Comparison of ENCODE assay signal across 9 cellular contexts in genomic region chr3:186930143-186930638, GRCh38. TPM values are rescaled to one million over a fixed set of nuclear protein-coding genes. Genes with fewer than 3 reads are reported as not detected.
DNase-seq lines count a peak whose midpoint lies in the region; ATAC-seq, FAIRE-seq and TF ChIP-seq lines count a peak whose summit lies in the region.
"Had no signal": no experiment of that assay in that cellular context is flagged by ENCODE, and none has a peak within 500 bp of the region (broad histone marks: within the 10 kb centered on the region; RNA-seq: fewer than 3 reads in every experiment).

TSS of gene ST6GAL1 (plus strand) at chr3:186930526. CDS start at chr3:187042704, 112,178 bp downstream.

- no peaks in the 10 kb centered on the region for H3K9me3 ChIP-seq in SK-N-MC (ENCODE audit: low read depth, low read length)
- H3K9me3 ChIP-seq in ovary: no peaks in the 10 kb centered on the region
- no peaks in the 10 kb centered on the region for H3K9me3 ChIP-seq in tibial nerve

- H3K27me3 ChIP-seq in ovary (no peaks in the 10 kb centered on the region), tibial nerve (no peaks in the 10 kb centered on the region)

- H3K4me1 ChIP-seq in ovary (ENCODE audit: insufficient read depth) (peaks cover 4% of the 10 kb centered on the region), tibial nerve (peaks cover 0 to 33% (median 11%) of the 10 kb centered on the region in 4 donors)

- DNase-seq in Ammon's horn (ENCODE audit: low spot score): peak; percentile 79
- DNase-seq in GM19239 (ENCODE audit: insufficient read length, low spot score): peak; percentile 52
- no peak for DNase-seq in SK-N-MC (ENCODE audit: low read depth, low spot score)
- peak; percentile 69 to 74 for DNase-seq in activated naive CD4-positive, alpha-beta T cell treated with anti-CD3 and anti-CD28 coated beads, Interleukin-2, amount 50 U/mL, for 72 hours (ENCODE audit: low spot score in 2 of 2)
- DNase-seq in Right ventricle myocardium inferior (ENCODE audit: missing footprints): peak; percentile 92
- peak; percentile 38 to 65 (median 58) for DNase-seq in ovary
- DNase-seq in tibial nerve (ENCODE audit: low spot score in 2 of 2): peak in 1 of 2 donors; percentile 35

- H3K4me3 ChIP-seq in SK-N-MC (peak within 1 kb of the TSS; percentile 95), ovary (peak within 1 kb of the TSS; percentile 50), tibial nerve (peak within 1 kb of the TSS; percentile 61 to 93 (median 80))

- intact Hi-C loops in Right ventricle myocardium inferior (cut with DNase I): loop anchor here (2.0 to 5.0 kb wide), 3 partner anchors 81 to 148 kb away; partner anchors contain the start of gene EIF4A2
- intact Hi-C loops in ovary (cut with DNase I): loop anchor here in 1 of 4 donors (5.0 kb wide), 1 partner anchor 47 kb away; no protein-coding TSS in a partner anchor

- no peak for TF ChIP-seq POLR2A in ovary (IDR thresholded peaks at IDR 0.05)
- TF ChIP-seq POLR2A in tibial nerve (IDR thresholded peaks at IDR 0.05): peak in 1 of 2 donors; percentile 45

- 1% methylated on average over 38 of the region's 38 CpGs for WGBS in ovary, 3 donors
- WGBS in tibial nerve, 2 donors: 1% methylated on average over 38 of the region's 38 CpGs

- FAIRE-seq in GM19239 (lab: Jason Lieb, UNC): peak; percentile 91
- FAIRE-seq: TTC549 had no signal

- no peaks in the 10 kb centered on the region for H3K9me3 Mint-ChIP-seq in activated naive CD4-positive, alpha-beta T cell treated with anti-CD3 and anti-CD28 coated beads, Interleukin-2, amount 50 U/mL, for 72 hours

- H3K9ac ChIP-seq in SK-N-MC (ENCODE audit: insufficient read length): peak within 1 kb of the TSS; percentile 87

- peak within 1 kb of the TSS; percentile 77 to 85 for H3K27ac Mint-ChIP-seq in activated naive CD4-positive, alpha-beta T cell treated with anti-CD3 and anti-CD28 coated beads, Interleukin-2, amount 50 U/mL, for 72 hours

- H3K27ac ChIP-seq in SK-N-MC (no peak within 1 kb of the TSS), ovary (peak within 1 kb of the TSS; percentile 30 to 53), tibial nerve (peak within 1 kb of the TSS; percentile 60 to 89 (median 86))

- TF ChIP-seq EP300 in ovary (IDR thresholded peaks at IDR 0.05) (no peak), tibial nerve (IDR thresholded peaks at IDR 0.05) (peak in 1 of 2 donors; percentile 53)

- peak in 1 of 3 donors; percentile 16 for TF ChIP-seq CTCF in ovary (IDR thresholded peaks at IDR 0.05)
- TF ChIP-seq CTCF in tibial nerve (IDR thresholded peaks at IDR 0.05): peak in 4 of 5 experiments; percentile 9 to 61 (median 48)

- H3K36me3 Mint-ChIP-seq in activated naive CD4-positive, alpha-beta T cell treated with anti-CD3 and anti-CD28 coated beads, Interleukin-2, amount 50 U/mL, for 72 hours: peaks cover 18 to 38% of the 10 kb centered on the region in 2 donors

- peak; percentile 59 for ATAC-seq in HG03442 (IDR thresholded peaks at IDR 0.05; ENCODE audit: unreplicated experiment)
- ATAC-seq in activated naive CD4-positive, alpha-beta T cell treated with anti-CD3 and anti-CD28 coated beads, Interleukin-2, amount 50 U/mL, for 72 hours: peak; percentile 49 to 73
- ATAC-seq in Right ventricle myocardium inferior: peak; percentile 79

- peaks cover 10% of the 10 kb centered on the region; the same call in 1 of the 2 replicates for H3K36me3 ChIP-seq in SK-N-MC (ENCODE audit: insufficient read depth, low read length)
- H3K36me3 ChIP-seq in ovary: no peaks in the 10 kb centered on the region
- peaks cover 0 to 5% (median 0%) of the 10 kb centered on the region in 3 donors for H3K36me3 ChIP-seq in tibial nerve

RNA-seq across cellular contexts. Expression of gene ST6GAL1, which starts in this region (rescaled TPM):
- total RNA-seq in activated naive CD4-positive, alpha-beta T cell treated with anti-CD3 and anti-CD28 coated beads, Interleukin-2, amount 50 U/mL, for 72 hours: 10 to 100 TPM; 32.0 to 96.6 TPM
- 77.1 TPM for total RNA-seq in Right ventricle myocardium inferior
- 10 to 100 TPM; 10.6 to 30.2 (median 28.1) TPM for total RNA-seq in ovary
- polyA plus RNA-seq in ovary: 10 to 100 TPM; 13.7 to 55.2 TPM
- 10 to 100 TPM; 24.7 to 58.1 (median 44.5) TPM for total RNA-seq in tibial nerve
